ENCODE assay signal across 1 cellular context in genomic region chr14:104665092-104665662, GRCh38.
TF ChIP-seq lines count a peak whose summit lies in the region.

No MANE protein-coding gene starts in this region.

TF ChIP-seq in HepG2, 621 proteins besides CTCF, POLR2A, EP300 and RAD21 (continued from another document and continues in another):
- TF ChIP-seq, protein P1, sequence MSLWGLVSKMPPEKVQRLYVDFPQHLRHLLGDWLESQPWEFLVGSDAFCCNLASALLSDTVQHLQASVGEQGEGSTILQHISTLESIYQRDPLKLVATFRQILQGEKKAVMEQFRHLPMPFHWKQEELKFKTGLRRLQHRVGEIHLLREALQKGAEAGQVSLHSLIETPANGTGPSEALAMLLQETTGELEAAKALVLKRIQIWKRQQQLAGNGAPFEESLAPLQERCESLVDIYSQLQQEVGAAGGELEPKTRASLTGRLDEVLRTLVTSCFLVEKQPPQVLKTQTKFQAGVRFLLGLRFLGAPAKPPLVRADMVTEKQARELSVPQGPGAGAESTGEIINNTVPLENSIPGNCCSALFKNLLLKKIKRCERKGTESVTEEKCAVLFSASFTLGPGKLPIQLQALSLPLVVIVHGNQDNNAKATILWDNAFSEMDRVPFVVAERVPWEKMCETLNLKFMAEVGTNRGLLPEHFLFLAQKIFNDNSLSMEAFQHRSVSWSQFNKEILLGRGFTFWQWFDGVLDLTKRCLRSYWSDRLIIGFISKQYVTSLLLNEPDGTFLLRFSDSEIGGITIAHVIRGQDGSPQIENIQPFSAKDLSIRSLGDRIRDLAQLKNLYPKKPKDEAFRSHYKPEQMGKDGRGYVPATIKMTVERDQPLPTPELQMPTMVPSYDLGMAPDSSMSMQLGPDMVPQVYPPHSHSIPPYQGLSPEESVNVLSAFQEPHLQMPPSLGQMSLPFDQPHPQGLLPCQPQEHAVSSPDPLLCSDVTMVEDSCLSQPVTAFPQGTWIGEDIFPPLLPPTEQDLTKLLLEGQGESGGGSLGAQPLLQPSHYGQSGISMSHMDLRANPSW (CRISPR knock-in tag; IDR thresholded peaks at IDR 0.05; ENCODE audit: borderline replicate concordance) = no peak
- no peak for TF ChIP-seq SIX4 (CRISPR knock-in tag; IDR thresholded peaks at IDR 0.05)
- no peak for TF ChIP-seq ZNF550 (CRISPR knock-in tag; IDR thresholded peaks at IDR 0.05; ENCODE audit: borderline replicate concordance)
- TF ChIP-seq MXD1 (CRISPR knock-in tag; IDR thresholded peaks at IDR 0.05) = 0 out of 2 replicates have a peak, but pooled peaks have one; percentile 6
- 0 out of 2 replicates have a peak, but pooled peaks have one; percentile 42 for TF ChIP-seq EEA1 (CRISPR knock-in tag; IDR thresholded peaks at IDR 0.05; ENCODE audit: borderline replicate concordance)
- no peak for TF ChIP-seq MED13 (CRISPR knock-in tag; IDR thresholded peaks at IDR 0.05)
- TF ChIP-seq SETDB1 (CRISPR knock-in tag; IDR thresholded peaks at IDR 0.05; ENCODE audit: borderline replicate concordance) = no peak
- 0 out of 2 replicates have a peak, but pooled peaks have one; percentile 51 for TF ChIP-seq ZNF230 (CRISPR knock-in tag; IDR thresholded peaks at IDR 0.05)
- TF ChIP-seq, protein P2, sequence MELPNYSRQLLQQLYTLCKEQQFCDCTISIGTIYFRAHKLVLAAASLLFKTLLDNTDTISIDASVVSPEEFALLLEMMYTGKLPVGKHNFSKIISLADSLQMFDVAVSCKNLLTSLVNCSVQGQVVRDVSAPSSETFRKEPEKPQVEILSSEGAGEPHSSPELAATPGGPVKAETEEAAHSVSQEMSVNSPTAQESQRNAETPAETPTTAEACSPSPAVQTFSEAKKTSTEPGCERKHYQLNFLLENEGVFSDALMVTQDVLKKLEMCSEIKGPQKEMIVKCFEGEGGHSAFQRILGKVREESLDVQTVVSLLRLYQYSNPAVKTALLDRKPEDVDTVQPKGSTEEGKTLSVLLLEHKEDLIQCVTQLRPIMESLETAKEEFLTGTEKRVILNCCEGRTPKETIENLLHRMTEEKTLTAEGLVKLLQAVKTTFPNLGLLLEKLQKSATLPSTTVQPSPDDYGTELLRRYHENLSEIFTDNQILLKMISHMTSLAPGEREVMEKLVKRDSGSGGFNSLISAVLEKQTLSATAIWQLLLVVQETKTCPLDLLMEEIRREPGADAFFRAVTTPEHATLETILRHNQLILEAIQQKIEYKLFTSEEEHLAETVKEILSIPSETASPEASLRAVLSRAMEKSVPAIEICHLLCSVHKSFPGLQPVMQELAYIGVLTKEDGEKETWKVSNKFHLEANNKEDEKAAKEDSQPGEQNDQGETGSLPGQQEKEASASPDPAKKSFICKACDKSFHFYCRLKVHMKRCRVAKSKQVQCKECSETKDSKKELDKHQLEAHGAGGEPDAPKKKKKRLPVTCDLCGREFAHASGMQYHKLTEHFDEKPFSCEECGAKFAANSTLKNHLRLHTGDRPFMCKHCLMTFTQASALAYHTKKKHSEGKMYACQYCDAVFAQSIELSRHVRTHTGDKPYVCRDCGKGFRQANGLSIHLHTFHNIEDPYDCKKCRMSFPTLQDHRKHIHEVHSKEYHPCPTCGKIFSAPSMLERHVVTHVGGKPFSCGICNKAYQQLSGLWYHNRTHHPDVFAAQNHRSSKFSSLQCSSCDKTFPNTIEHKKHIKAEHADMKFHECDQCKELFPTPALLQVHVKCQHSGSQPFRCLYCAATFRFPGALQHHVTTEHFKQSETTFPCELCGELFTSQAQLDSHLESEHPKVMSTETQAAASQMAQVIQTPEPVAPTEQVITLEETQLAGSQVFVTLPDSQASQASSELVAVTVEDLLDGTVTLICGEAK (IDR thresholded peaks at IDR 0.05) = 0 out of 2 replicates have a peak, but pooled peaks have one; percentile 16
- TF ChIP-seq, protein P2 (CRISPR knock-in tag; IDR thresholded peaks at IDR 0.05) = no peak
- no peak for TF ChIP-seq LRRFIP1 (CRISPR knock-in tag; conservative IDR thresholded peaks at IDR 0.05)
- no peak for TF ChIP-seq FOSL1 (CRISPR knock-in tag; IDR thresholded peaks at IDR 0.05; ENCODE audit: borderline replicate concordance)
- no peak for TF ChIP-seq MTF1 (CRISPR knock-in tag; IDR thresholded peaks at IDR 0.05)
- TF ChIP-seq ZNF766 (CRISPR knock-in tag; IDR thresholded peaks at IDR 0.05; ENCODE audit: borderline replicate concordance) = no peak
- 0 out of 2 replicates have a peak, but pooled peaks have one; percentile 58 for TF ChIP-seq ATF5 (CRISPR knock-in tag; IDR thresholded peaks at IDR 0.05; ENCODE audit: low read depth)
- TF ChIP-seq PAX8 (CRISPR knock-in tag; IDR thresholded peaks at IDR 0.05; ENCODE audit: borderline replicate concordance) = no peak
- no peak for TF ChIP-seq RFXANK (CRISPR knock-in tag; IDR thresholded peaks at IDR 0.05)
- no peak for TF ChIP-seq ESRRA (CRISPR knock-in tag; IDR thresholded peaks at IDR 0.05; ENCODE audit: low read depth)
- no peak for TF ChIP-seq ZNF354B (CRISPR knock-in tag; IDR thresholded peaks at IDR 0.05)
- TF ChIP-seq DPF2 (CRISPR knock-in tag; IDR thresholded peaks at IDR 0.05; ENCODE audit: borderline replicate concordance, low read depth) = peak; percentile 52; the same call in 1 of the 2 replicates
- no peak for TF ChIP-seq SP4 (CRISPR knock-in tag; IDR thresholded peaks at IDR 0.05)
- no peak for TF ChIP-seq RELA (CRISPR knock-in tag; IDR thresholded peaks at IDR 0.05)
- TF ChIP-seq, protein P3, sequence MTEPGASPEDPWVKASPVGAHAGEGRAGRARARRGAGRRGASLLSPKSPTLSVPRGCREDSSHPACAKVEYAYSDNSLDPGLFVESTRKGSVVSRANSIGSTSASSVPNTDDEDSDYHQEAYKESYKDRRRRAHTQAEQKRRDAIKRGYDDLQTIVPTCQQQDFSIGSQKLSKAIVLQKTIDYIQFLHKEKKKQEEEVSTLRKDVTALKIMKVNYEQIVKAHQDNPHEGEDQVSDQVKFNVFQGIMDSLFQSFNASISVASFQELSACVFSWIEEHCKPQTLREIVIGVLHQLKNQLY (CRISPR knock-in tag; IDR thresholded peaks at IDR 0.05) = no peak
- TF ChIP-seq, protein P4, sequence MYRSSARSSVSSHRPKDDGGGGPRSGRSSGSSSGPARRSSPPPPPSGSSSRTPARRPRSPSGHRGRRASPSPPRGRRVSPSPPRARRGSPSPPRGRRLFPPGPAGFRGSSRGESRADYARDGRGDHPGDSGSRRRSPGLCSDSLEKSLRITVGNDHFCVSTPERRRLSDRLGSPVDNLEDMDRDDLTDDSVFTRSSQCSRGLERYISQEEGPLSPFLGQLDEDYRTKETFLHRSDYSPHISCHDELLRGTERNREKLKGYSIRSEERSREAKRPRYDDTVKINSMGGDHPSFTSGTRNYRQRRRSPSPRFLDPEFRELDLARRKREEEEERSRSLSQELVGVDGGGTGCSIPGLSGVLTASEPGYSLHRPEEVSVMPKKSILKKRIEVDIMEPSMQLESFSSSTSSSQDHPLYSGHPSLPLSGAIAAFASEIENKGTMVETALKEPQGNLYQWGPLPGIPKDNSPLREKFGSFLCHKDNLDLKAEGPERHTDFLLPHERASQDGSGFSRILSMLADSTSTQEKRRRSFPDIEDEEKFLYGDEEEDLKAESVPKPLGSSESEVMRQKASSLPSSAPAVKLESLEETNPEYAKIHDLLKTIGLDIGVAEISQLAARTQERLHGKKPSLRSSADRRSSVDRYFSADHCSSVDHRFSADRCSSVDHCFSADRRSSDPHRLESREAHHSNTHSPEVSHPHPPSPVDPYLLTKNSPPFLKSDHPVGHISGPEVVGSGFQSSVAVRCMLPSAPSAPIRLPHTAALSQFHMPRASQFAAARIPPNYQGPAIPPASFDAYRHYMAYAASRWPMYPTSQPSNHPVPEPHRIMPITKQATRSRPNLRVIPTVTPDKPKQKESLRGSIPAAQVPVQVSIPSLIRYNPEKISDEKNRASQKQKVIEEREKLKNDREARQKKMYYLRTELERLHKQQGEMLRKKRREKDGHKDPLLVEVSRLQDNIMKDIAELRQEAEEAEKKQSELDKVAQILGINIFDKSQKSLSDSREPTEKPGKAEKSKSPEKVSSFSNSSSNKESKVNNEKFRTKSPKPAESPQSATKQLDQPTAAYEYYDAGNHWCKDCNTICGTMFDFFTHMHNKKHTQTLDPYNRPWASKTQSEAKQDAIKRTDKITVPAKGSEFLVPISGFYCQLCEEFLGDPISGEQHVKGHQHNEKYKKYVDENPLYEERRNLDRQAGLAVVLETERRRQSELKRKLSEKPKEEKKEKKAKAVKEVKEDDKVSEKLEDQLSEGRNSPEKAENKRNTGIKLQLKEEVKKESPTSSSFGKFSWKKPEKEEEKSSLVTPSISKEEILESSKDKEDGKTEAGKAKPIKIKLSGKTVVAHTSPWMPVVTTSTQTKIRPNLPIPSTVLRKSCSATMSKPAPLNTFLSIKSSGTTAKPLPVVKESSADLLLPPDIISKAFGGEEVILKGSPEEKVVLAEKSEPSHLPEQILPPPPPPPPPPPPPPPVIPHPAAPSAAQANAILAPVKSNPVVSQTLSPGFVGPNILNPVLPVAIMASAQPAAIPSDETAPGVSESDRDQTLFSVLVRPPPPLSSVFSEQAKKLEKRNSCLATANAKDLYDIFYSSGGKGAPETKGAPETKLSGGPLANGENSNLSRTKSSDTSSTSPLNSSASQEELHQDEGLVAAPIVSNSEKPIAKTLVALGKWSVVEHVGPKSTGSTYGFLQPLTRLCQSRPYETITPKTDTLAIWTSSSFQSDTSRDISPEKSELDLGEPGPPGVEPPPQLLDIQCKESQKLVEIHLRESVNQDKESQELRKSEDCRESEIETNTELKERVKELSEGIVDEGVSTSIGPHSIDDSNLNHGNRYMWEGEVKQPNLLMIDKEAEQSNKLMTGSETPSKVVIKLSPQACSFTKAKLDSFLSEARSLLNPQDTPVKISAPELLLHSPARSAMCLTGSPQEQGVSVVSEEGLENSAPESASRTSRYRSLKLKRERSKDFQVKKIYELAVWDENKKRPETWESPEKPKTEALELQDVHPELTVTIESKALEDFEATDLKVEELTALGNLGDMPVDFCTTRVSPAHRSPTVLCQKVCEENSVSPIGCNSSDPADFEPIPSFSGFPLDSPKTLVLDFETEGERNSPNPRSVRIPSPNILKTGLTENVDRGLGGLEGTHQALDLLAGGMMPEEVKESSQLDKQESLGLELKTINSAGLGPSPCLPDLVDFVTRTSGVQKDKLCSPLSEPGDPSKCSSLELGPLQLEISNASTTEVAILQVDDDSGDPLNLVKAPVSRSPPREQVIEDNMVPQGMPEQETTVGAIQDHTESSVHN (CRISPR knock-in tag; IDR thresholded peaks at IDR 0.05) = 0 out of 2 replicates have a peak, but pooled peaks have one; percentile 11
- TF ChIP-seq KDM5B (CRISPR knock-in tag; IDR thresholded peaks at IDR 0.05; ENCODE audit: borderline replicate concordance) = no peak
- no peak for TF ChIP-seq FOXC1 (CRISPR knock-in tag; IDR thresholded peaks at IDR 0.05; ENCODE audit: borderline replicate concordance)
- no peak for TF ChIP-seq MIXL1 (CRISPR knock-in tag; IDR thresholded peaks at IDR 0.05)
- TF ChIP-seq ZNF101 (CRISPR knock-in tag; IDR thresholded peaks at IDR 0.05; ENCODE audit: borderline replicate concordance, low read depth) = no peak
- TF ChIP-seq, protein P5, sequence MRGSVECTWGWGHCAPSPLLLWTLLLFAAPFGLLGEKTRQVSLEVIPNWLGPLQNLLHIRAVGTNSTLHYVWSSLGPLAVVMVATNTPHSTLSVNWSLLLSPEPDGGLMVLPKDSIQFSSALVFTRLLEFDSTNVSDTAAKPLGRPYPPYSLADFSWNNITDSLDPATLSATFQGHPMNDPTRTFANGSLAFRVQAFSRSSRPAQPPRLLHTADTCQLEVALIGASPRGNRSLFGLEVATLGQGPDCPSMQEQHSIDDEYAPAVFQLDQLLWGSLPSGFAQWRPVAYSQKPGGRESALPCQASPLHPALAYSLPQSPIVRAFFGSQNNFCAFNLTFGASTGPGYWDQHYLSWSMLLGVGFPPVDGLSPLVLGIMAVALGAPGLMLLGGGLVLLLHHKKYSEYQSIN (CRISPR knock-in tag; IDR thresholded peaks at IDR 0.05; ENCODE audit: borderline replicate concordance) = no peak
